In genomic region chr12:56947633-56948535, GRCh38 we compare ENCODE assay signal across 21 cellular contexts. TPM values are rescaled to one million over a fixed set of nuclear protein-coding genes. Genes with fewer than 3 reads are reported as not detected.
DNase-seq lines count a peak whose midpoint lies in the region; ATAC-seq, FAIRE-seq and TF ChIP-seq lines count a peak whose summit lies in the region.
"Had no signal": no experiment of that assay in that cellular context is flagged by ENCODE, and none has a peak within 500 bp of the region (broad histone marks: within the 10 kb centered on the region; RNA-seq: fewer than 3 reads in every experiment).

No MANE protein-coding gene starts in this region.

- no peak overlapping the region for H3K4me3 Mint-ChIP-seq in mesothelial cell of epicardium
- H3K4me3 Mint-ChIP-seq: activated T-cell treated with anti-CD3 and anti-CD28 coated beads, Interleukin-2, amount 50 U/mL, for 72 hours had no signal

- 29% methylated on average over 6 of the region's 6 CpGs for WGBS in K562 (ENCODE audit: insufficient coverage, low coverage, missing lambda C conversion rate)
- 52% methylated on average over 3 of the region's 6 CpGs for WGBS in right lobe of liver (ENCODE audit: insufficient coverage, low coverage, low lambda C conversion rate, missing lambda C conversion rate)
- 85 to 87% methylated on average over 6 of the region's 6 CpGs for WGBS in lower leg skin, 2 donors

- POLR2A ChIA-PET in K562 (lab: Yijun Ruan, JAX) = interaction anchor here (0.6 to 1.3 kb wide), 3 partner anchors 43 to 391 kb away, joined by 3 to 4 read pairs (median 3); no protein-coding TSS in a partner anchor

- no peak overlapping the region; the same call in 2 of the 3 replicates for H3K27ac ChIP-seq in K562 (ENCODE audit: extremely low read depth, low read depth, low read length)
- H3K27ac ChIP-seq in right lobe of liver = peak overlapping the region in 1 of 3 donors; percentile 30
- H3K27ac ChIP-seq: gastroesophageal sphincter, PC-9, spleen had no signal

- TF ChIP-seq POLR2A in K562 (conservative IDR thresholded peaks at IDR 0.05) (no peak), right lobe of liver (IDR thresholded peaks at IDR 0.05) (no peak), lower leg skin (IDR thresholded peaks at IDR 0.05) (no peak)

- TF ChIP-seq CTCF in K562 (IDR thresholded peaks at IDR 0.05 in 2 of 3, conservative IDR thresholded peaks at IDR 0.05 in 1 of 3; ENCODE audit: insufficient read depth in 2 of 3, low read depth in 1 of 3, low read length in 3 of 3) (peak; percentile 26 to 56 (median 54); a peak in 5 of 6 replicates), right lobe of liver (IDR thresholded peaks at IDR 0.05) (peak in 3 of 4 donors; percentile 15 to 31 (median 22)), mesothelial cell of epicardium (IDR thresholded peaks at IDR 0.05; ENCODE audit: unreplicated experiment) (no peak), lower leg skin (IDR thresholded peaks at IDR 0.05) (no peak)

- no peaks in the 10 kb centered on the region for H3K79me2 ChIP-seq in K562 (ENCODE audit: control insufficient read depth, insufficient read depth, low read length)

- intact Hi-C loops in K562 (cut with micrococcal nuclease) = loop anchor here (1.0 to 5.0 kb wide), 3 partner anchors 39 to 106 kb away; no protein-coding TSS in a partner anchor
- intact Hi-C loops in right lobe of liver (cut with DNase I) = no loop called here
- intact Hi-C loops in lower leg skin (cut with DNase I; ENCODE audit: low total_unique reads) = no loop called here

- H3K9me3 Mint-ChIP-seq in mesothelial cell of epicardium = peaks cover 40% of the 10 kb centered on the region
- H3K9me3 Mint-ChIP-seq: activated T-cell treated with anti-CD3 and anti-CD28 coated beads, Interleukin-2, amount 50 U/mL, for 72 hours had no signal

- H3K4me1 Mint-ChIP-seq in mesothelial cell of epicardium = no peaks in the 10 kb centered on the region

- H3K36me3 Mint-ChIP-seq in mesothelial cell of epicardium = no peaks in the 10 kb centered on the region

- ATAC-seq in K562 (peak; percentile 84), right lobe of liver (peak; percentile 61 to 75 (median 72)), GM21447 (IDR thresholded peaks at IDR 0.05; ENCODE audit: unreplicated experiment) (no peak)
- ATAC-seq: activated T-cell treated with anti-CD3 and anti-CD28 coated beads, Interleukin-2, amount 50 U/mL, for 72 hours; gastroesophageal sphincter had no signal

- peak; percentile 36 to 78; a peak in 3 of 4 replicates for TF ChIP-seq RAD21 in K562 (CRISPR knock-in tag; conservative IDR thresholded peaks at IDR 0.05 in 1 of 2, IDR thresholded peaks at IDR 0.05 in 1 of 2)

- no peak overlapping the region for H3K4me2 ChIP-seq in K562 (ENCODE audit: insufficient read depth, low read length)
- H3K4me2 ChIP-seq: PC-9 had no signal

- DNase-seq in DMS53 (lab: John Stamatoyannopoulos, UW) = peak; percentile 20
- no peak for DNase-seq in DMS53 treated with DMSO at 0.1 percent for 48 hours (lab: John Stamatoyannopoulos, UW; ENCODE audit: unreplicated experiment)
- DNase-seq in Kasumi-1 (lab: John Stamatoyannopoulos, UW) = peak; percentile 39 to 51
- DNase-seq in K562 (ENCODE audit: extremely low read depth in 1 of 4, low spot score in 3 of 4) = peak in 2 of 4 experiments; percentile 27 to 50
- DNase-seq in right lobe of liver = no peak
- DNase-seq in mesothelial cell of epicardium (ENCODE audit: low spot score in 2 of 2, unreplicated experiment in 2 of 2) = no peak
- DNase-seq in lower leg skin (ENCODE audit: low spot score in 2 of 2) = no peak
- DNase-seq: 8988T; activated CD4-positive, alpha-beta T cell treated with anti-CD3 and anti-CD28 coated beads for 4 hours; activated T-cell treated with anti-CD3 and anti-CD28 coated beads, Interleukin-2, amount 50 U/mL, for 72 hours; amniotic stem cell; cortex of kidney; NCI-H2171 treated with DMSO at 0.1 percent for 48 hours; PC-9; posterior cingulate gyrus; spleen; T-helper 1 cell had no signal

- H3K9me3 ChIP-seq in K562 (replicated peaks; ENCODE audit: control insufficient read depth, insufficient read depth, low read depth, low read length) (no peaks in the 10 kb centered on the region; the same call in 1 of the 2 replicates), right lobe of liver (no peaks in the 10 kb centered on the region)
- H3K9me3 ChIP-seq: gastroesophageal sphincter had no signal

- H3K4me3 ChIP-seq in K562 = no peak overlapping the region
- no peak overlapping the region for H3K4me3 ChIP-seq in right lobe of liver
- no peak overlapping the region for H3K4me3 ChIP-seq in lower leg skin (ENCODE audit: low read depth, poor library complexity, severe bottlenecking)
- H3K4me3 ChIP-seq: gastroesophageal sphincter, PC-9, spleen had no signal

- in situ Hi-C loops in K562 (cut with MboI) = loop anchor here (5.0 kb wide), 1 partner anchor 39 kb away; no protein-coding TSS in a partner anchor

- H3K9ac ChIP-seq in K562 (ENCODE audit: insufficient read depth in 1 of 2, low read depth in 2 of 2, low read length in 2 of 2) = no peak overlapping the region; a peak in 1 of 4 replicates

- FAIRE-seq in K562 (lab: Jason Lieb, UNC) = peak; percentile 35
- FAIRE-seq: keratinocyte had no signal

- H3K27ac Mint-ChIP-seq in mesothelial cell of epicardium = no peak overlapping the region
- H3K27ac Mint-ChIP-seq: activated T-cell treated with anti-CD3 and anti-CD28 coated beads, Interleukin-2, amount 50 U/mL, for 72 hours had no signal

- H3K4me1 ChIP-seq in K562 (replicated peaks in 1 of 2; ENCODE audit: control insufficient read depth in 2 of 2, insufficient read depth in 2 of 2, low read length in 2 of 2) (no peaks in the 10 kb centered on the region; a peak in 4 of 5 replicates), right lobe of liver (peaks cover 0 to 6% (median under 1%) of the 10 kb centered on the region in 4 donors)
- H3K4me1 ChIP-seq: gastroesophageal sphincter, spleen had no signal

- TF ChIP-seq EP300 in K562 (IDR thresholded peaks at IDR 0.05; ENCODE audit: low read length) = no peak

- CTCF ChIA-PET in K562 (lab: Yijun Ruan, JAX; ENCODE audit: low intra/inter-chr PET ratio) = interaction anchor here (0.9 to 1.1 kb wide), 2 partner anchors 53 to 61 kb away, joined by 5 read pairs; no protein-coding TSS in a partner anchor

- peaks cover 6% of the 10 kb centered on the region for H3K27me3 Mint-ChIP-seq in mesothelial cell of epicardium (ENCODE audit: low read depth)

- H3K9me1 ChIP-seq in K562 (ENCODE audit: control insufficient read depth, insufficient read depth, low read length) = no peaks in the 10 kb centered on the region

- no peaks in the 10 kb centered on the region for H3K27me3 ChIP-seq in K562 (ENCODE audit: control insufficient read depth in 2 of 2, insufficient read depth in 2 of 2, low read length in 2 of 2)
- H3K27me3 ChIP-seq in right lobe of liver = no peaks in the 10 kb centered on the region
- H3K27me3 ChIP-seq: gastroesophageal sphincter, spleen had no signal

- 0 out of 2 replicates have a peak overlapping the region, but pooled peaks have one; percentile 23 for H2AFZ ChIP-seq in K562 (ENCODE audit: low read depth, low read length)
- H2AFZ ChIP-seq: PC-9 had no signal

- H3K36me3 ChIP-seq in K562 (ENCODE audit: control insufficient read depth, insufficient read depth, low read length) (no peaks in the 10 kb centered on the region), right lobe of liver (peaks cover 0 to 34% (median 15%) of the 10 kb centered on the region in 4 donors)

- BruUV-seq in K562 (replicated peaks; lab: Mats Ljungman, UMichigan) = no TSS peak

- H4K20me1 ChIP-seq in K562 (replicated peaks; ENCODE audit: control insufficient read depth, insufficient read depth, low read length) = no peaks in the 10 kb centered on the region

RNA-seq across cellular contexts. Expression of gene RDH16, which starts 9.5 kb away (rescaled TPM):
- 3.0 and 3.8 TPM in 2 replicates for total RNA-seq in K562 (2011; cell fraction: chromatin; rRNA removed; ENCODE audit: low replicate concordance)
- total RNA-seq in K562 (2011; cell fraction: nucleolus; rRNA removed) = 1.2 and 2.4 TPM in 2 replicates
- total RNA-seq in K562 (2011; cell fraction: nucleoplasm; rRNA removed) = 3.7 and 4.8 TPM in 2 replicates
- total RNA-seq in K562 (2014; rRNA removed) = 0.20 and 0.23 TPM in 2 replicates
- total RNA-seq in K562 (2014; rRNA removed; fragmentation: Illumina TruSeq; extraction: Trizol) = 0.22 and 0.26 TPM in 2 replicates
- total RNA-seq in K562 (2015; rRNA removed; fragmentation: Illumina TruSeq; extraction: Trizol) = 0.11 TPM in 2 replicates
- total RNA-seq in K562 (2021) = 0.36 and 0.42 TPM in 2 replicates
- polyA plus RNA-seq in K562 (2011; rRNA removed) = 0.26 and 0.62 TPM in 2 replicates
- polyA plus RNA-seq in K562 (2011; cell fraction: cytosol; rRNA removed) = 0.04 and 0.28 TPM in 2 replicates
- 2.4 and 5.4 TPM in 2 replicates for polyA plus RNA-seq in K562 (2011; cell fraction: nucleus; rRNA removed)
- 0.14 and 0.47 TPM in 2 replicates for polyA plus RNA-seq in K562 (2012)
- polyA plus RNA-seq in K562 (2014; fragmentation: Illumina TruSeq; extraction: Trizol) = 0.12 and 0.21 TPM in 2 replicates
- under 1 TPM in 1 of 2 experiments, not detected in 1; 0.13 TPM for polyA plus RNA-seq in K562 (2014; fragmentation: Nextera tagmentation; extraction: Ambion mirVana)
- polyA plus RNA-seq in K562 (2014; rRNA removed) = 0.24 and 0.52 TPM in 2 replicates
- polyA minus RNA-seq in K562 (2011; rRNA and poly(A)+ RNA removed) = 0.11 and 0.48 TPM in 2 replicates
- not detected in 2 replicates for polyA minus RNA-seq in K562 (2011; cell fraction: cytosol; rRNA and poly(A)+ RNA removed)
- 0.54 and 1.6 TPM in 2 replicates for polyA minus RNA-seq in K562 (2011; cell fraction: nucleus; rRNA and poly(A)+ RNA removed)
- 100 to 1,000 TPM in 4 of 6 experiments, 10 to 100 TPM in 2; 84.6 to 481 (median 147) TPM for total RNA-seq in right lobe of liver
- total RNA-seq in mesothelial cell of epicardium = 1.00 to 1.3 TPM (median 1.1 TPM) in 3 replicates
- total RNA-seq in lower leg skin = 1 to 10 TPM in 2 of 4 donors, under 1 TPM in 2; 0.84 to 4.7 (median 1.0) TPM

RNA-seq across cellular contexts. Expression of gene SDR9C7, which starts 13.7 kb away (rescaled TPM):
- total RNA-seq in K562 (2011; cell fraction: chromatin; rRNA removed; ENCODE audit: low replicate concordance) = not detected in 2 replicates
- not detected in 2 replicates for total RNA-seq in K562 (2011; cell fraction: nucleolus; rRNA removed)
- total RNA-seq in K562 (2011; cell fraction: nucleoplasm; rRNA removed) = not detected in 2 replicates
- total RNA-seq in K562 (2014; rRNA removed) (0.59 TPM in 1 of 2 replicates, not detected in the other), K562 (2014; rRNA removed; fragmentation: Illumina TruSeq; extraction: Trizol) (not detected in 2 replicates), K562 (2015; rRNA removed; fragmentation: Illumina TruSeq; extraction: Trizol) (not detected in 2 replicates), K562 (2021) (not detected in 2 replicates), right lobe of liver (not detected), mesothelial cell of epicardium (0.20 to 0.40 TPM (median 0.29 TPM) in 3 replicates), lower leg skin (100 to 1,000 TPM in 2 of 4 donors, 10 to 100 TPM in 2; 71.0 to 161 (median 105) TPM)
- polyA plus RNA-seq in K562 (2011; rRNA removed) (0.05 TPM in 1 of 2 replicates, not detected in the other), K562 (2014; fragmentation: Illumina TruSeq; extraction: Trizol) (0.06 TPM in 1 of 2 replicates, not detected in the other), K562 (2014; fragmentation: Nextera tagmentation; extraction: Ambion mirVana) (under 1 TPM in 1 of 2 experiments, not detected in 1; 0.04 TPM), K562 (2014; rRNA removed) (0.13 TPM in 1 of 2 replicates, not detected in the other)
- polyA plus RNA-seq in K562 (2011; cell fraction: cytosol; rRNA removed) = not detected in 2 replicates
- polyA plus RNA-seq in K562 (2011; cell fraction: nucleus; rRNA removed) = 0.24 TPM in 1 of 2 replicates, not detected in the other
- not detected in 2 replicates for polyA plus RNA-seq in K562 (2012)
- polyA minus RNA-seq in K562 (2011; rRNA and poly(A)+ RNA removed) = not detected in 2 replicates
- not detected in 2 replicates for polyA minus RNA-seq in K562 (2011; cell fraction: cytosol; rRNA and poly(A)+ RNA removed)
- polyA minus RNA-seq in K562 (2011; cell fraction: nucleus; rRNA and poly(A)+ RNA removed) = not detected in 2 replicates
- total RNA-seq: gastroesophageal sphincter, PC-9, subcutaneous adipose tissue had no signal

RNA-seq across cellular contexts. Expression of gene ZBTB39, which starts 58.5 kb away (rescaled TPM):
- total RNA-seq in K562 (2011; cell fraction: chromatin; rRNA removed; ENCODE audit: low replicate concordance) = 23.7 and 34.4 TPM in 2 replicates
- total RNA-seq in K562 (2011; cell fraction: nucleolus; rRNA removed) = 21.3 and 23.3 TPM in 2 replicates
- 23.4 and 26.0 TPM in 2 replicates for total RNA-seq in K562 (2011; cell fraction: nucleoplasm; rRNA removed)
- 7.7 and 10.3 TPM in 2 replicates for total RNA-seq in K562 (2014; rRNA removed)
- 8.6 and 9.3 TPM in 2 replicates for total RNA-seq in K562 (2014; rRNA removed; fragmentation: Illumina TruSeq; extraction: Trizol)
- 8.7 TPM in 2 replicates for total RNA-seq in K562 (2015; rRNA removed; fragmentation: Illumina TruSeq; extraction: Trizol)
- 11.5 and 13.3 TPM in 2 replicates for total RNA-seq in K562 (2021)
- 9.6 and 10.4 TPM in 2 replicates for polyA plus RNA-seq in K562 (2011; rRNA removed)
- polyA plus RNA-seq in K562 (2011; cell fraction: cytosol; rRNA removed) = 8.7 and 11.6 TPM in 2 replicates
- polyA plus RNA-seq in K562 (2011; cell fraction: nucleus; rRNA removed) = 13.1 and 14.4 TPM in 2 replicates
- 7.2 and 7.5 TPM in 2 replicates for polyA plus RNA-seq in K562 (2012)
- polyA plus RNA-seq in K562 (2014; fragmentation: Illumina TruSeq; extraction: Trizol) = 10.9 and 11.6 TPM in 2 replicates
- polyA plus RNA-seq in K562 (2014; fragmentation: Nextera tagmentation; extraction: Ambion mirVana) = 1 to 10 TPM; 3.3 to 3.4 TPM
- polyA plus RNA-seq in K562 (2014; rRNA removed) = 8.2 and 8.6 TPM in 2 replicates
- 14.8 and 17.1 TPM in 2 replicates for polyA minus RNA-seq in K562 (2011; rRNA and poly(A)+ RNA removed)
- polyA minus RNA-seq in K562 (2011; cell fraction: cytosol; rRNA and poly(A)+ RNA removed) = 8.0 and 9.3 TPM in 2 replicates
- polyA minus RNA-seq in K562 (2011; cell fraction: nucleus; rRNA and poly(A)+ RNA removed) = 13.3 and 21.2 TPM in 2 replicates
- total RNA-seq in right lobe of liver = 1 to 10 TPM; 1.8 to 3.7 (median 3.3) TPM
- 19.1 to 19.6 TPM (median 19.2 TPM) in 3 replicates for total RNA-seq in mesothelial cell of epicardium
- total RNA-seq in lower leg skin = 1 to 10 TPM; 5.2 to 6.1 (median 6.1) TPM

Comparison
In these comparisons a context has a peak if more than half of its experiments do, and no peak if none do; other contexts are left out.
1. DNase-seq: peak in DMS53 (single experiment) and Kasumi-1 (2 of 2); none in DMS53 treated with DMSO at 0.1 percent for 48 hours (single experiment), right lobe of liver (0 of 3), mesothelial cell of epicardium (0 of 2) and lower leg skin (0 of 2).
2. CTCF ChIP-seq: peak in K562 (3 of 3) and right lobe of liver (3 of 4); none in mesothelial cell of epicardium (single experiment) and lower leg skin (0 of 3).
3. RNA of gene RDH16, which starts 9.5 kb away (total RNA-seq): 84.6 to 481 TPM in right lobe of liver; 0.84 to 4.7 TPM in lower leg skin, 1.00 to 1.3 TPM in mesothelial cell of epicardium and 0.11 to 4.8 TPM in K562; every median in the first group is over 10 times any median in the second.
4. RNA of gene SDR9C7, which starts 13.7 kb away (total RNA-seq): 71.0 to 161 TPM in lower leg skin; 0.20 to 0.40 TPM in mesothelial cell of epicardium, 0.59 TPM in K562 and not detected in right lobe of liver; every median in the first group is over 10 times any median in the second.